In the genomic region with DNA sequence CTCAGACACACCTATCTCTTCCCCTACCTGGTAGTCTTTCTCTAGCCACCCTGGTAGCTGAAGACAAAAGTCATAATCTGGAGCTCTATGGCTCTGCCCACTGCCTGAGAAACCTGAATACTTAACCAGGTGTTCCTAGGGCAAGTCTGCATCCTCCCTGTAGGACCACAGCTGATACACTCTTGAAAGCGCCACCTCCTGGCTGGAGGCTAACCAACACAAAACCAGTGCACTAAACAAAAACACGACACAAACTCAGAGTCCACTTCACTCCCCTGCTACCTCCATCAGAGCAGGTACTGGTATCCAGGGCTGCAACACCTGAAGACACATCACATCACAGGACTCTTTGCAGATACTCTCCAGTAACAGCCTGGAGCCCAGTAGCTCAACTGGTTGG, we compare ENCODE assay signal across 17 cellular contexts.
DNase-seq lines count a peak whose midpoint lies in the region; ATAC-seq, FAIRE-seq and TF ChIP-seq lines count a peak whose summit lies in the region.
"Had no signal": no experiment of that assay in that cellular context is flagged by ENCODE, and none has a peak within 500 bp of the region (broad histone marks: within the 10 kb centered on the region; RNA-seq: fewer than 3 reads in every experiment).

No MANE protein-coding gene starts in this region.

- H3K23me2 ChIP-seq in H1 (ENCODE audit: low read depth, low read length) = no peaks in the 10 kb centered on the region

- H3K4me3 ChIP-seq in DOHH2 (ENCODE audit: low read length) (no peak overlapping the region), H1 (ENCODE audit: extremely low read depth in 1 of 4, insufficient read depth in 2 of 4, low read depth in 3 of 4, low read length in 4 of 4) (no peak overlapping the region), neuronal stem cell (ENCODE audit: low read length in 2 of 2) (no peak overlapping the region)

- H3K9me3 ChIP-seq in DOHH2 (ENCODE audit: control insufficient read depth, insufficient read depth, low read length) (no peaks in the 10 kb centered on the region), H1 (ENCODE audit: insufficient read depth in 2 of 2, low read depth in 1 of 2, low read length in 1 of 2) (no peaks in the 10 kb centered on the region), neuronal stem cell (replicated peaks in 1 of 2; ENCODE audit: control insufficient read depth in 2 of 2, insufficient read depth in 1 of 2, low read depth in 1 of 2, low read length in 2 of 2) (no peaks in the 10 kb centered on the region)

- H3K9ac ChIP-seq in H1 (replicated peaks in 1 of 4; ENCODE audit: extremely low read depth in 1 of 4, low read depth in 3 of 4, low read length in 3 of 4) (no peak overlapping the region), neuronal stem cell (ENCODE audit: low read depth, low read length, poor library complexity) (no peak overlapping the region)

- H3K4me2 ChIP-seq in DOHH2 (ENCODE audit: low read length) (no peak overlapping the region), H1 (ENCODE audit: insufficient read depth in 1 of 2, low read depth in 2 of 2, low read length in 2 of 2) (no peak overlapping the region), neuronal stem cell (ENCODE audit: insufficient read depth, low read length, poor library complexity, severe bottlenecking) (no peak overlapping the region)

- H3K4me1 ChIP-seq in DOHH2 (ENCODE audit: control insufficient read depth, low read length) = no peaks in the 10 kb centered on the region
- no peaks in the 10 kb centered on the region for H3K4me1 ChIP-seq in H1 (replicated peaks in 1 of 4; ENCODE audit: control insufficient read depth in 3 of 4, insufficient read depth in 4 of 4, low read length in 3 of 4)
- no peaks in the 10 kb centered on the region for H3K4me1 ChIP-seq in neuronal stem cell (ENCODE audit: control insufficient read depth in 2 of 2, insufficient read depth in 1 of 2, low read depth in 1 of 2, low read length in 2 of 2)

- no peak overlapping the region for H2BK5ac ChIP-seq in H1 (ENCODE audit: low read depth, low read length)
- no peak overlapping the region for H2BK5ac ChIP-seq in neuronal stem cell (ENCODE audit: low read length)

- no peak overlapping the region for H3K27ac ChIP-seq in DOHH2 (ENCODE audit: low read depth, low read length)
- no peak overlapping the region for H3K27ac ChIP-seq in H1 (ENCODE audit: low read depth, low read length)
- no peak overlapping the region for H3K27ac ChIP-seq in neuronal stem cell (replicated peaks; ENCODE audit: low read length)

- H2AFZ ChIP-seq in H1 (ENCODE audit: low read length) (no peak overlapping the region), neuronal stem cell (ENCODE audit: low read length) (no peak overlapping the region)

- FAIRE-seq in H1 (lab: Jason Lieb, UNC) = peak; percentile 50
- FAIRE-seq: kidney, small intestine had no signal

- H2BK120ac ChIP-seq in H1 (replicated peaks; ENCODE audit: low read depth, low read length) (no peak overlapping the region), neuronal stem cell (ENCODE audit: low read depth, low read length) (no peak overlapping the region)

- H2BK15ac ChIP-seq in H1 (ENCODE audit: low read length) (no peak overlapping the region; the same call in 1 of the 2 replicates), neuronal stem cell (ENCODE audit: low read length) (no peak overlapping the region)

- no peak overlapping the region for H3K56ac ChIP-seq in H1 (replicated peaks; ENCODE audit: insufficient read length, low read depth, low read length)

- H3K4ac ChIP-seq in H1 (replicated peaks; ENCODE audit: insufficient read length, low read depth, low read length) = no peak overlapping the region
- H3K4ac ChIP-seq in neuronal stem cell (ENCODE audit: low read length) = no peak overlapping the region

- H3K14ac ChIP-seq in H1 (ENCODE audit: insufficient read length) = no peak overlapping the region
- no peak overlapping the region for H3K14ac ChIP-seq in neuronal stem cell (ENCODE audit: low read length)

- no peak overlapping the region for H2BK12ac ChIP-seq in H1 (ENCODE audit: low read depth, low read length)
- no peak overlapping the region for H2BK12ac ChIP-seq in neuronal stem cell (ENCODE audit: low read length)

- H3K18ac ChIP-seq in H1 (ENCODE audit: extremely low read depth, low read length) (no peak overlapping the region), neuronal stem cell (ENCODE audit: low read length) (no peak overlapping the region)

- peak; percentile 32 to 34; a peak in 3 of 4 replicates for TF ChIP-seq RAD21 in H1 (IDR thresholded peaks at IDR 0.05 in 1 of 2, conservative IDR thresholded peaks at IDR 0.05 in 1 of 2; ENCODE audit: low read depth in 2 of 2, low read length in 2 of 2)

- H2AK5ac ChIP-seq in H1 (ENCODE audit: low read depth, low read length) (no peak overlapping the region), neuronal stem cell (ENCODE audit: low read depth, low read length) (no peak overlapping the region)

- no peaks in the 10 kb centered on the region for H3K79me2 ChIP-seq in DOHH2 (ENCODE audit: control insufficient read depth, low read length)
- H3K79me2 ChIP-seq in H1 (ENCODE audit: control insufficient read depth in 1 of 2, insufficient read depth in 2 of 2, low read length in 2 of 2) = no peaks in the 10 kb centered on the region

- 86% methylated on average over 2 of the region's 2 CpGs; no CpG with 5 or more reads in 1 of the 2 experiments for WGBS in H1 (ENCODE audit: extremely low coverage in 1 of 2, insufficient coverage in 1 of 2, insufficient read length in 1 of 2, insufficient replicate concordance in 2 of 2, low coverage in 1 of 2, low lambda C conversion rate in 2 of 2, missing lambda C conversion rate in 1 of 2), 2 experiments
- no CpG with 5 or more reads among the region's 2 CpGs for WGBS in neuronal stem cell (ENCODE audit: extremely low coverage in 2 of 2, insufficient read length in 2 of 2, insufficient replicate concordance in 1 of 2), 2 donors

- DNase-seq in NAMALWA (ENCODE audit: low spot score) = peak; percentile 33
- no peak for DNase-seq in H1 (ENCODE audit: low read depth in 1 of 2, low spot score in 2 of 2)
- no peak for DNase-seq in NCI-H2107 (lab: John Stamatoyannopoulos, UW)
- DNase-seq in neuronal stem cell (ENCODE audit: low spot score) = no peak
- DNase-seq: amygdala; COR-L47; hypothalamus; kidney; NCI-H1092; NCI-H2081; NCI-H526; small intestine; stimulated activated CD4-positive, alpha-beta T cell treated with anti-CD3 and anti-CD28 coated beads, Interleukin-4, amount 100 ng/mL, for 24 hours had no signal

- TF ChIP-seq CTCF in DOHH2 (IDR thresholded peaks at IDR 0.05; ENCODE audit: low read depth, low read length, poor library complexity, severe bottlenecking) = peak; percentile 47
- peak; percentile 30; the same call in 1 of the 2 replicates for TF ChIP-seq CTCF in GM12874 (IDR thresholded peaks at IDR 0.05; ENCODE audit: insufficient read depth, low read depth, low read length)
- TF ChIP-seq CTCF in H1 (IDR thresholded peaks at IDR 0.05; ENCODE audit: control extremely low read depth in 1 of 3, insufficient read depth in 1 of 3, low read depth in 1 of 3, low read length in 3 of 3) = peak; percentile 33 to 64 (median 38)

- CTCF ChIA-PET in H1 (lab: Charles Lee; ENCODE audit: partially characterized antibody) = interaction anchor here (0.6 to 3.4 kb wide), 20 partner anchors 8 to 902 kb away, joined by 3 to 16 read pairs (median 4); no protein-coding TSS in a partner anchor

- ATAC-seq in HG03469 (IDR thresholded peaks at IDR 0.05; ENCODE audit: unreplicated experiment) = no peak
- ATAC-seq: activated CD4-positive, CD25-positive, alpha-beta regulatory T cell treated with anti-CD3 and anti-CD28 coated beads, Interleukin-2, amount 50 U/mL, for 24 hours had no signal

- H3K9me2 ChIP-seq in DOHH2 (replicated peaks; ENCODE audit: control insufficient read depth, low read length) = no peaks in the 10 kb centered on the region

- POLR2A ChIA-PET in H1 (lab: Charles Lee; ENCODE audit: partially characterized antibody) = no interaction called here

- no peak overlapping the region for H3K23ac ChIP-seq in H1 (ENCODE audit: insufficient read length)
- no peak overlapping the region for H3K23ac ChIP-seq in neuronal stem cell (ENCODE audit: low read depth, low read length, poor library complexity)

- H3K79me1 ChIP-seq in H1 (ENCODE audit: low read depth, low read length) = no peaks in the 10 kb centered on the region
- H3K79me1 ChIP-seq in neuronal stem cell (ENCODE audit: low read depth, low read length) = no peaks in the 10 kb centered on the region

- no peak overlapping the region for H4K8ac ChIP-seq in H1 (ENCODE audit: extremely low read depth, insufficient read depth, low read length)
- H4K8ac ChIP-seq in neuronal stem cell (ENCODE audit: low read depth, low read length) = no peak overlapping the region

- H3K36me3 ChIP-seq in DOHH2 (ENCODE audit: control insufficient read depth, low read length) = no peaks in the 10 kb centered on the region
- no peaks in the 10 kb centered on the region for H3K36me3 ChIP-seq in H1 (ENCODE audit: control insufficient read depth in 2 of 4, insufficient read depth in 4 of 4, low read length in 3 of 4)
- H3K36me3 ChIP-seq in neuronal stem cell (replicated peaks in 1 of 2; ENCODE audit: control insufficient read depth in 2 of 2, insufficient read depth in 2 of 2, low read length in 2 of 2) = no peaks in the 10 kb centered on the region

- H4K20me1 ChIP-seq in DOHH2 (ENCODE audit: control insufficient read depth, insufficient read depth, low read depth, low read length) (no peaks in the 10 kb centered on the region), H1 (replicated peaks in 1 of 2; ENCODE audit: control insufficient read depth in 1 of 2, insufficient read depth in 2 of 2, low read length in 2 of 2) (no peaks in the 10 kb centered on the region)

- H3K27me3 ChIP-seq in DOHH2 (ENCODE audit: control insufficient read depth, low read length) = no peaks in the 10 kb centered on the region
- no peaks in the 10 kb centered on the region for H3K27me3 ChIP-seq in H1 (replicated peaks in 1 of 4; ENCODE audit: control insufficient read depth in 3 of 4, extremely low read depth in 1 of 4, insufficient read depth in 3 of 4, low read length in 3 of 4)
- H3K27me3 ChIP-seq in neuronal stem cell (ENCODE audit: control insufficient read depth in 3 of 3, insufficient read depth in 3 of 3, low read depth in 1 of 3, low read length in 3 of 3) = no peaks in the 10 kb centered on the region

- H4K91ac ChIP-seq in H1 (replicated peaks; ENCODE audit: insufficient read length, low read length) = no peak overlapping the region
- no peak overlapping the region for H4K91ac ChIP-seq in neuronal stem cell (ENCODE audit: low read depth, low read length, poor library complexity)

- TF ChIP-seq POLR2A in H1 (IDR thresholded peaks at IDR 0.05; ENCODE audit: control extremely low read depth in 1 of 2, low read depth in 2 of 2, low read length in 2 of 2) = no peak

- no peak overlapping the region for H2BK20ac ChIP-seq in H1 (ENCODE audit: low read length)

- no peaks in the 10 kb centered on the region for H3F3A ChIP-seq in DOHH2 (ENCODE audit: control insufficient read depth, insufficient read depth)

- no peak overlapping the region for H4K5ac ChIP-seq in H1 (ENCODE audit: insufficient read length, low read depth, low read length)

- no peak for TF ChIP-seq EP300 in H1 (IDR thresholded peaks at IDR 0.05; ENCODE audit: borderline replicate concordance in 1 of 2, low read depth in 2 of 2, low read length in 2 of 2)

TF ChIP-seq in H1, 55 proteins besides CTCF, POLR2A, EP300 and RAD21 (continues in another document):
- no peak for TF ChIP-seq GTF2F1 (IDR thresholded peaks at IDR 0.05; ENCODE audit: borderline replicate concordance, low read depth, low read length)
